ENCODE assay signal across 23 cellular contexts in genomic region chr3:167167491-167167890, GRCh38.
"Had no signal": no experiment of that assay in that cellular context is flagged by ENCODE, and none has a peak within 500 bp of the region (broad histone marks: within the 10 kb centered on the region; RNA-seq: fewer than 3 reads in every experiment).

No MANE protein-coding gene starts in this region.

- ATAC-seq: foreskin keratinocyte; left lung; stimulated activated naive B cell treated with anti-CD40 and anti-IgM and Interleukin-4, amounts not matched to agents 10 μg/mL and 1 μg/mL and 100 μg/mL, for 72 hours; stimulated activated naive CD8-positive, alpha-beta T cell treated with anti-CD3 and anti-CD28 coated beads, Interleukin-15, amount 100 ng/mL, for 72 hours; upper lobe of right lung had no signal

- H3K4me1 ChIP-seq: foreskin keratinocyte, left lung, spleen, testis, tibial nerve, upper lobe of right lung, vagina had no signal

- H3K9me3 ChIP-seq: left lung, spleen, testis, tibial nerve, upper lobe of right lung, vagina had no signal

- H3K36me3 ChIP-seq: left lung, spleen, tibial nerve, upper lobe of right lung, vagina had no signal

- H3K9me3 Mint-ChIP-seq: endodermal cell; nephron progenitor cell; stimulated activated naive B cell treated with anti-CD40 and anti-IgM and Interleukin-4, amounts not matched to agents 10 μg/mL and 1 μg/mL and 100 μg/mL, for 72 hours; stimulated activated naive CD8-positive, alpha-beta T cell treated with anti-CD3 and anti-CD28 coated beads, Interleukin-15, amount 100 ng/mL, for 72 hours had no signal

- DNase-seq: effector CD4-positive, alpha-beta T cell; endodermal cell; erythroblast; foreskin keratinocyte; head of caudate nucleus; hypothalamus; left lung; mesenchymal stem cell; midbrain; nephron progenitor cell; spleen; stimulated activated CD4-positive, alpha-beta T cell treated with anti-CD3 and anti-CD28 coated beads, Interleukin-15, amount 100 ng/mL, for 24 hours; stimulated activated CD4-positive, alpha-beta T cell treated with anti-CD3 and anti-CD28 coated beads, Interleukin-1b, Interleukin-23, amount 100 ng/mL, for 48 hours; stimulated activated CD4-positive, alpha-beta T cell treated with anti-CD3 and anti-CD28 coated beads, Interleukin-4, amount 100 ng/mL, for 4 hours; stimulated activated naive B cell treated with anti-CD40 and anti-IgM and Interleukin-4, amounts not matched to agents 10 μg/mL and 1 μg/mL and 100 μg/mL, for 72 hours; stimulated activated naive CD8-positive, alpha-beta T cell treated with anti-CD3 and anti-CD28 coated beads, Interleukin-15, amount 100 ng/mL, for 72 hours; testis; upper lobe of right lung had no signal

- H3K27me3 ChIP-seq: foreskin keratinocyte, left lung, spleen, testis, tibial nerve, upper lobe of right lung, vagina had no signal

- H3K4me1 Mint-ChIP-seq: nephron progenitor cell; stimulated activated naive B cell treated with anti-CD40 and anti-IgM and Interleukin-4, amounts not matched to agents 10 μg/mL and 1 μg/mL and 100 μg/mL, for 72 hours; stimulated activated naive CD8-positive, alpha-beta T cell treated with anti-CD3 and anti-CD28 coated beads, Interleukin-15, amount 100 ng/mL, for 72 hours had no signal

- H3K27ac ChIP-seq: coronary artery, foreskin keratinocyte, left lung, spleen, testis, tibial nerve, upper lobe of right lung, vagina had no signal

- H3K4me3 ChIP-seq: coronary artery, left lung, lung, spleen, testis, tibial nerve, upper lobe of right lung, vagina had no signal

- H3K36me3 Mint-ChIP-seq: stimulated activated naive B cell treated with anti-CD40 and anti-IgM and Interleukin-4, amounts not matched to agents 10 μg/mL and 1 μg/mL and 100 μg/mL, for 72 hours had no signal

- H3K27me3 Mint-ChIP-seq: progenitor cell of endocrine pancreas; stimulated activated naive B cell treated with anti-CD40 and anti-IgM and Interleukin-4, amounts not matched to agents 10 μg/mL and 1 μg/mL and 100 μg/mL, for 72 hours; stimulated activated naive CD8-positive, alpha-beta T cell treated with anti-CD3 and anti-CD28 coated beads, Interleukin-15, amount 100 ng/mL, for 72 hours had no signal

- H3K4me3 Mint-ChIP-seq: endodermal cell; nephron progenitor cell; stimulated activated naive B cell treated with anti-CD40 and anti-IgM and Interleukin-4, amounts not matched to agents 10 μg/mL and 1 μg/mL and 100 μg/mL, for 72 hours; stimulated activated naive CD8-positive, alpha-beta T cell treated with anti-CD3 and anti-CD28 coated beads, Interleukin-15, amount 100 ng/mL, for 72 hours had no signal

- H3K27ac Mint-ChIP-seq: endodermal cell; nephron progenitor cell; progenitor cell of endocrine pancreas; stimulated activated naive B cell treated with anti-CD40 and anti-IgM and Interleukin-4, amounts not matched to agents 10 μg/mL and 1 μg/mL and 100 μg/mL, for 72 hours; stimulated activated naive CD8-positive, alpha-beta T cell treated with anti-CD3 and anti-CD28 coated beads, Interleukin-15, amount 100 ng/mL, for 72 hours had no signal
